27 cellular contexts compared by ENCODE assay signal in the genomic region with DNA sequence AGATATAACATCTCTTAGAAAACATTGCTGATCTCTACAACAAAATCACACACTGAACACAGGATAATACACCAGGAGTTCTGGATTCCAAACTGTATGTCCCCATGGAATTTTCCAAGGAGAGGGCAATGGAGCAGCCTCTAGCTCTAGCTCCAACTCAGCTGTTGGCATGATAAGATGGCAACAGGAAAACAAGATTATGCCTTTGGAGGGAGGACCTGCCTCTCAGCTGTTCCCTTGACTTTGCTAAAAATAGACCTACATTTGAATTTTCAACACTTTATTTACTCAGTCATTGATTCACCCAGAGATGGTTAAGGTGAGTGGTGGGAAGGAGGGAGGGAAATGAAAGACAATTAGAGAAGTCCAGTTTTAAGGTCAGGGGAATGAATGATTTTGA.
"Had no signal": no experiment of that assay in that cellular context is flagged by ENCODE, and none has a peak within 500 bp of the region (broad histone marks: within the 10 kb centered on the region; RNA-seq: fewer than 3 reads in every experiment).

No MANE protein-coding gene starts in this region.

- H3K27me3 ChIP-seq: breast epithelium, sigmoid colon, uterus had no signal

- H3K27ac Mint-ChIP-seq: activated B cell treated with CpG ODN at 0.5 μM for 24 hours; activated naive CD4-positive, alpha-beta T cell treated with anti-CD3 and anti-CD28 coated beads, Interleukin-2, amount 50 U/mL, for 72 hours; activated T-cell treated with anti-CD3 and anti-CD28 coated beads, Interleukin-2, amount 50 U/mL, for 72 hours; dendritic cell treated with granulocyte-macrophage colony-stimulating factor and Interleukin-4, amounts not matched to agents 40 ng/mL and 50 ng/mL, for 4 days; endodermal cell; natural killer cell treated with Interleukin-12 subunit alpha and Interleukin-12 subunit beta and Interleukin-15 and Interleukin-18, amount 100 ng/mL, for 72 hours; stimulated activated memory B cell treated with anti-CD40 and anti-IgM and Interleukin-4, amounts not matched to agents 10 μg/mL and 1 μg/mL and 100 μg/mL, for 72 hours; T-helper 2 cell treated with Interferon-gamma antibody and Interleukin-4, amounts not matched to agents 5 μg/mL and 100 μg/mL, for 36 hours; type B pancreatic cell had no signal

- DNase-seq: activated B cell treated with CpG ODN at 0.5 μM for 24 hours; activated CD4-positive, alpha-beta T cell treated with anti-CD3 and anti-CD28 coated beads, Interleukin-2, amount 50 U/mL, for 4 hours; activated naive CD4-positive, alpha-beta T cell; activated T-cell treated with anti-CD3 and anti-CD28 coated beads for 4 hours; activated T-cell treated with anti-CD3 and anti-CD28 coated beads, Interleukin-2, amount 50 U/mL, for 72 hours; endodermal cell; foreskin fibroblast; head of caudate nucleus; midbrain; sigmoid colon; stimulated activated CD4-positive, alpha-beta T cell treated with anti-CD3 and anti-CD28 coated beads, Interleukin-1b, Interleukin-23, amount 100 ng/mL, for 48 hours; stimulated activated CD4-positive, alpha-beta T cell treated with anti-CD3 and anti-CD28 coated beads, Interleukin-4, amount 100 ng/mL, for 4 hours; stimulated activated CD8-positive, alpha-beta memory T cell treated with anti-CD3 and anti-CD28 coated beads, Interleukin-4, amount 100 ng/mL, for 48 hours; stimulated activated naive CD8-positive, alpha-beta T cell treated with anti-CD3 and anti-CD28 coated beads, Interleukin-15, amount 100 ng/mL, for 72 hours; substantia nigra; T-helper 1 cell; uterus had no signal

- H3K4me3 Mint-ChIP-seq: activated B cell treated with CpG ODN at 0.5 μM for 24 hours; activated T-cell treated with anti-CD3 and anti-CD28 coated beads, Interleukin-2, amount 50 U/mL, for 72 hours; central memory CD8-positive, alpha-beta T cell; dendritic cell treated with granulocyte-macrophage colony-stimulating factor and Interleukin-4, amounts not matched to agents 40 ng/mL and 50 ng/mL, for 4 days; endodermal cell; natural killer cell treated with Interleukin-12 subunit alpha and Interleukin-12 subunit beta and Interleukin-15 and Interleukin-18, amount 100 ng/mL, for 72 hours; stimulated activated memory B cell treated with anti-CD40 and anti-IgM and Interleukin-4, amounts not matched to agents 10 μg/mL and 1 μg/mL and 100 μg/mL, for 72 hours; stimulated activated naive CD8-positive, alpha-beta T cell treated with anti-CD3 and anti-CD28 coated beads, Interleukin-15, amount 100 ng/mL, for 72 hours; T-helper 2 cell treated with Interferon-gamma antibody and Interleukin-4, amounts not matched to agents 5 μg/mL and 100 μg/mL, for 36 hours; type B pancreatic cell had no signal

- H3K36me3 ChIP-seq: breast epithelium, sigmoid colon, uterus had no signal

- H3K4me2 ChIP-seq: smooth muscle cell had no signal

- H3K36me3 Mint-ChIP-seq: activated naive CD4-positive, alpha-beta T cell treated with anti-CD3 and anti-CD28 coated beads, Interleukin-2, amount 50 U/mL, for 72 hours; natural killer cell treated with Interleukin-12 subunit alpha and Interleukin-12 subunit beta and Interleukin-15 and Interleukin-18, amount 100 ng/mL, for 72 hours; stimulated activated memory B cell treated with anti-CD40 and anti-IgM and Interleukin-4, amounts not matched to agents 10 μg/mL and 1 μg/mL and 100 μg/mL, for 72 hours; type B pancreatic cell had no signal

- H3K4me1 Mint-ChIP-seq: activated B cell treated with CpG ODN at 0.5 μM for 24 hours; central memory CD8-positive, alpha-beta T cell; stimulated activated memory B cell treated with anti-CD40 and anti-IgM and Interleukin-4, amounts not matched to agents 10 μg/mL and 1 μg/mL and 100 μg/mL, for 72 hours; stimulated activated naive CD8-positive, alpha-beta T cell treated with anti-CD3 and anti-CD28 coated beads, Interleukin-15, amount 100 ng/mL, for 72 hours had no signal

- H3K4me1 ChIP-seq: breast epithelium, uterus had no signal

- H3K9me3 Mint-ChIP-seq: activated B cell treated with CpG ODN at 0.5 μM for 24 hours; activated naive CD4-positive, alpha-beta T cell treated with anti-CD3 and anti-CD28 coated beads, Interleukin-2, amount 50 U/mL, for 72 hours; activated T-cell treated with anti-CD3 and anti-CD28 coated beads, Interleukin-2, amount 50 U/mL, for 72 hours; central memory CD8-positive, alpha-beta T cell; dendritic cell treated with granulocyte-macrophage colony-stimulating factor and Interleukin-4, amounts not matched to agents 40 ng/mL and 50 ng/mL, for 4 days; endodermal cell; natural killer cell treated with Interleukin-12 subunit alpha and Interleukin-12 subunit beta and Interleukin-15 and Interleukin-18, amount 100 ng/mL, for 72 hours; stimulated activated memory B cell treated with anti-CD40 and anti-IgM and Interleukin-4, amounts not matched to agents 10 μg/mL and 1 μg/mL and 100 μg/mL, for 72 hours; stimulated activated naive CD8-positive, alpha-beta T cell treated with anti-CD3 and anti-CD28 coated beads, Interleukin-15, amount 100 ng/mL, for 72 hours; T-helper 2 cell treated with Interferon-gamma antibody and Interleukin-4, amounts not matched to agents 5 μg/mL and 100 μg/mL, for 36 hours had no signal

- H3K9me3 ChIP-seq: breast epithelium, sigmoid colon, uterus had no signal

- H3K4me3 ChIP-seq: breast epithelium, sigmoid colon, smooth muscle cell, uterus had no signal

- ATAC-seq: activated naive CD4-positive, alpha-beta T cell treated with anti-CD3 and anti-CD28 coated beads, Interleukin-2, amount 50 U/mL, for 72 hours; activated T-cell treated with anti-CD3 and anti-CD28 coated beads, Interleukin-2, amount 50 U/mL, for 72 hours; esophagus mucosa; natural killer cell treated with Interleukin-12 subunit alpha and Interleukin-12 subunit beta and Interleukin-15 and Interleukin-18, amount 100 ng/mL, for 72 hours; stimulated activated memory B cell treated with anti-CD40 and anti-IgM and Interleukin-4, amounts not matched to agents 10 μg/mL and 1 μg/mL and 100 μg/mL, for 72 hours; stimulated activated naive CD8-positive, alpha-beta T cell treated with anti-CD3 and anti-CD28 coated beads, Interleukin-15, amount 100 ng/mL, for 72 hours had no signal

- H3K27ac ChIP-seq: breast epithelium, sigmoid colon, uterus had no signal
